10 cellular contexts compared by ENCODE assay signal in the genomic region with DNA sequence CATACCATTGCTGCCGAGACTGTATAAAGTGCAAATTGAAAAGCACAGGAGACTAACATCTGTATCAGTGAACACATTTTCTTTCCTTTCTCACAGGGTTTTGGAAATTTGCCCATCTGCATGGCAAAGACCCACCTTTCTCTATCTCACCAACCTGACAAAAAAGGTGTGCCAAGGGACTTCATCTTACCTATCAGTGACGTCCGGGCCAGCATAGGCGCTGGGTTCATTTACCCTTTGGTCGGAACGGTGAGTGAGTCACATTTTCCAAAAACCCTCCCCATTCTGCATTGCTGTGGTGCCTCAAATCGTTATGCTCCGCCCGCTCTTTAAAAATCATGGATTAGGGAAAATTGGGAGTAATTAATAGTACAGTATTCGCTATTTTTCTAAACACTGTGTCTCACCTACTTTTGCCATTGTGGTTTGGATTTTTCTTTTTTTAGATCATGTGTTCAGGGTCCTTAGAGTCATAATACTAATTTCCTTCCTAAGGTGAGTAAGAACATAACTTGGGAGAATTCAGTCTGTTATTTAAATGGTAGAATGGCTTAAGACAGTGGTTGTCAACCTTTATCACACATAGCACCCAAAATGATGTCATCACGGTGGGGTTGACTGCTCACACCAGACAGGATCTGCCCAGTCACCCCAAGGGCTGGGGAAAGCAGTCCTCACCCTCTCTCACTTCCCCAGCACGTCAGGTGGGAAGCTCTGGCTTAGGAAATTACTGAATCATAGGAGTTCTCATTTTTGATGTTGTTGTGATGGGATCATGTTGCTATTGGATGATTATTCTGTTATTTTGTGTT.
DNase-seq lines count a peak whose midpoint lies in the region; ATAC-seq and TF ChIP-seq lines count a peak whose summit lies in the region.
"Had no signal": no experiment of that assay in that cellular context is flagged by ENCODE, and none has a peak within 500 bp of the region (broad histone marks: within the 10 kb centered on the region; RNA-seq: fewer than 3 reads in every experiment).

No MANE protein-coding gene starts in this region.

- H3K4me3 Mint-ChIP-seq in Calu3 (ENCODE audit: low read depth, unreplicated experiment) (peak overlapping the region; percentile 46), osteocyte (ENCODE audit: unreplicated experiment) (no peak overlapping the region)

- no peaks in the 10 kb centered on the region; the same call in none of the 2 replicates for H3K36me3 ChIP-seq in Panc1 (ENCODE audit: control insufficient read depth, insufficient read depth, low read length)

- peak overlapping the region; percentile 98 for H3K27ac Mint-ChIP-seq in Calu3 (ENCODE audit: unreplicated experiment)
- H3K27ac Mint-ChIP-seq in osteocyte (ENCODE audit: unreplicated experiment) = peak overlapping the region; percentile 87

- BruUV-seq in Calu3 (replicated peaks; lab: Mats Ljungman, UMichigan) (TSS peak; percentile 93), Panc1 (replicated peaks; lab: Mats Ljungman, UMichigan) (no TSS peak)

- CTCF ChIA-PET in Calu3 (lab: Charles Lee) = interaction anchor here (0.7 to 1.1 kb wide), 7 partner anchors 10 to 287 kb away, joined by 3 to 9 read pairs (median 3); no protein-coding TSS in a partner anchor
- CTCF ChIA-PET in Panc1 (lab: Charles Lee) = interaction anchor here (1.0 kb wide), 1 partner anchor 23 kb away, joined by 3 read pairs; no protein-coding TSS in a partner anchor

- ATAC-seq in Panc1 (no peak), HG02870 (IDR thresholded peaks at IDR 0.05; ENCODE audit: unreplicated experiment) (no peak), GM18909 (IDR thresholded peaks at IDR 0.05; ENCODE audit: poor library complexity, unreplicated experiment) (no peak)
- ATAC-seq: activated naive CD4-positive, alpha-beta T cell treated with anti-CD3 and anti-CD28 coated beads, Interleukin-2, amount 50 U/mL, for 72 hours had no signal

- H3K4me1 ChIP-seq in Panc1 (ENCODE audit: control insufficient read depth, insufficient read depth, low read length) = peaks cover 22% of the 10 kb centered on the region

- TF ChIP-seq CTCF in Calu3 (IDR thresholded peaks at IDR 0.05; ENCODE audit: unreplicated experiment) = no peak
- no peak for TF ChIP-seq CTCF in Panc1 (IDR thresholded peaks at IDR 0.05)
- no peak for TF ChIP-seq CTCF in osteocyte (IDR thresholded peaks at IDR 0.05)

- peak overlapping the region; percentile 64 for H3K27ac ChIP-seq in Panc1 (ENCODE audit: low read length)
- no peak overlapping the region for H3K27ac ChIP-seq in substantia nigra (ENCODE audit: low read depth, low read length, poor library complexity, severe bottlenecking)

- no peaks in the 10 kb centered on the region for H3K27me3 ChIP-seq in Panc1 (ENCODE audit: control insufficient read depth, insufficient read depth, low read length)

- H3K9me3 Mint-ChIP-seq in Calu3 (ENCODE audit: low read depth, unreplicated experiment) = no peaks in the 10 kb centered on the region
- no peaks in the 10 kb centered on the region for H3K9me3 Mint-ChIP-seq in osteocyte (ENCODE audit: unreplicated experiment)
- H3K9me3 Mint-ChIP-seq: activated naive CD4-positive, alpha-beta T cell treated with anti-CD3 and anti-CD28 coated beads, Interleukin-2, amount 50 U/mL, for 72 hours had no signal

- H3K4me1 Mint-ChIP-seq in Calu3 (ENCODE audit: low read depth, unreplicated experiment) (peaks cover 56% of the 10 kb centered on the region), osteocyte (ENCODE audit: unreplicated experiment) (peaks cover 61% of the 10 kb centered on the region)

- no peak for DNase-seq in Calu3
- DNase-seq in Panc1 (ENCODE audit: low read depth, low spot score) = no peak
- peak; percentile 92 for DNase-seq in dermis blood vessel endothelial cell
- no peak for DNase-seq in osteocyte (ENCODE audit: extremely low spot score, unreplicated experiment)
- no peak for DNase-seq in substantia nigra (lab: John Stamatoyannopoulos, UW)
- DNase-seq in SK-N-DZ (ENCODE audit: low spot score) = no peak
- DNase-seq: NCI-H1092 treated with DMSO at 0.1 percent for 48 hours had no signal

- H3K9me3 ChIP-seq in Panc1 (ENCODE audit: control insufficient read depth, insufficient read depth, low read depth, low read length) = peaks cover 4% of the 10 kb centered on the region; the same call in 1 of the 2 replicates

- intact Hi-C loops in Calu3 (cut with micrococcal nuclease; ENCODE audit: unreplicated experiment) (no loop called here), Panc1 (cut with micrococcal nuclease; ENCODE audit: unreplicated experiment) (no loop called here)

- peaks cover 66% of the 10 kb centered on the region for H3K36me3 Mint-ChIP-seq in Calu3 (ENCODE audit: insufficient read depth, unreplicated experiment)
- H3K36me3 Mint-ChIP-seq in osteocyte (ENCODE audit: unreplicated experiment) = peaks cover 25% of the 10 kb centered on the region

- H3K27me3 Mint-ChIP-seq in Calu3 (ENCODE audit: unreplicated experiment) = no peaks in the 10 kb centered on the region
- no peaks in the 10 kb centered on the region for H3K27me3 Mint-ChIP-seq in osteocyte (ENCODE audit: unreplicated experiment)

- POLR2A ChIA-PET in Panc1 (lab: Charles Lee) = no interaction called here

- in situ Hi-C loops in Panc1 (cut with HindIII; ENCODE audit: low pct_unique_long_range_greater_than_20kb, low sequenced_read_pairs) = no loop called here

- no peak overlapping the region for H3K4me3 ChIP-seq in Panc1 (ENCODE audit: low read depth in 2 of 2, low read length in 2 of 2)
